ENCODE assay signal across 1 cellular context in the genomic region with DNA sequence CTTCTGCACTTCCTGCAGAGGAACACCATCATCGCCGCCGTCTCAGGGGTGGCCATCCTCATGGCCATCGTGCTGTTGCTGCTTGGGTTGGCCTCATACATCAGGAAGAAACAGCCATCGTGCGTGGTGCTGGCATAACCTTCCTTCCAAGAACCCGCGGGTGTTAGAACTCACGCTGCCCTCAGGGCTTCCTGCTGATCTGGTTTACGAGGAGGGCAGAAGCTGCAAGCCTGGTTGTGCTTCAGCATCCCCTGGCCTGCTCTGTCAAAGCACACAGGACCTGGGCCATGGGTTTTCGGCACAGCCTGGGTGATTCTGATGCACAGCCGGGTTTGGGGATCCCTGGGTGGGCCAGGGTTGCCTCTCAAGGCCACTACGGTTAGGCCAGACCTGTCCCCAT.
TF ChIP-seq lines count a peak whose summit lies in the region.

No MANE protein-coding gene starts in this region.

TF ChIP-seq in IMR-90, 13 proteins besides CTCF, POLR2A, EP300 and RAD21 (continued from another document):
- TF ChIP-seq FOS (IDR thresholded peaks at IDR 0.05; ENCODE audit: low read depth, low read length): no peak
- TF ChIP-seq MAZ (IDR thresholded peaks at IDR 0.05; ENCODE audit: borderline replicate concordance, low read depth, low read length): no peak
- no peak for TF ChIP-seq NFE2L2 (IDR thresholded peaks at IDR 0.05; ENCODE audit: low read depth, low read length)
- no peak for TF ChIP-seq SMC3 (IDR thresholded peaks at IDR 0.05; ENCODE audit: low read depth, low read length)
- TF ChIP-seq BHLHE40 (IDR thresholded peaks at IDR 0.05; ENCODE audit: low read depth, low read length): no peak
- TF ChIP-seq RFX5 (IDR thresholded peaks at IDR 0.05; ENCODE audit: low read depth, low read length): no peak
- TF ChIP-seq, protein P1, sequence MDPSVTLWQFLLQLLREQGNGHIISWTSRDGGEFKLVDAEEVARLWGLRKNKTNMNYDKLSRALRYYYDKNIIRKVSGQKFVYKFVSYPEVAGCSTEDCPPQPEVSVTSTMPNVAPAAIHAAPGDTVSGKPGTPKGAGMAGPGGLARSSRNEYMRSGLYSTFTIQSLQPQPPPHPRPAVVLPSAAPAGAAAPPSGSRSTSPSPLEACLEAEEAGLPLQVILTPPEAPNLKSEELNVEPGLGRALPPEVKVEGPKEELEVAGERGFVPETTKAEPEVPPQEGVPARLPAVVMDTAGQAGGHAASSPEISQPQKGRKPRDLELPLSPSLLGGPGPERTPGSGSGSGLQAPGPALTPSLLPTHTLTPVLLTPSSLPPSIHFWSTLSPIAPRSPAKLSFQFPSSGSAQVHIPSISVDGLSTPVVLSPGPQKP (IDR thresholded peaks at IDR 0.05; ENCODE audit: borderline replicate concordance, low read depth, low read length): no peak
